1 cellular context compared by ENCODE assay signal in genomic region chr16:83458612-83459011, GRCh38.
TF ChIP-seq lines count a peak whose summit lies in the region.

No MANE protein-coding gene starts in this region.

TF ChIP-seq in SK-N-SH treated with all-trans-retinoic acid at 6 μM for 48 hours, 23 proteins besides CTCF, POLR2A, EP300 and RAD21 (continued from another document):
- TF ChIP-seq PATZ1 (CRISPR knock-in tag; IDR thresholded peaks at IDR 0.05; ENCODE audit: borderline replicate concordance) (no peak), PPARA (CRISPR knock-in tag; IDR thresholded peaks at IDR 0.05; ENCODE audit: borderline replicate concordance) (no peak), CSRNP3 (CRISPR knock-in tag; IDR thresholded peaks at IDR 0.05) (no peak), ESRRG (CRISPR knock-in tag; IDR thresholded peaks at IDR 0.05) (no peak), TOX (CRISPR knock-in tag; IDR thresholded peaks at IDR 0.05; ENCODE audit: borderline replicate concordance) (no peak), ZNF70 (CRISPR knock-in tag; IDR thresholded peaks at IDR 0.05) (no peak), GLIS3 (CRISPR knock-in tag; IDR thresholded peaks at IDR 0.05) (no peak)
